1 cellular context compared by ENCODE assay signal in the genomic region with DNA sequence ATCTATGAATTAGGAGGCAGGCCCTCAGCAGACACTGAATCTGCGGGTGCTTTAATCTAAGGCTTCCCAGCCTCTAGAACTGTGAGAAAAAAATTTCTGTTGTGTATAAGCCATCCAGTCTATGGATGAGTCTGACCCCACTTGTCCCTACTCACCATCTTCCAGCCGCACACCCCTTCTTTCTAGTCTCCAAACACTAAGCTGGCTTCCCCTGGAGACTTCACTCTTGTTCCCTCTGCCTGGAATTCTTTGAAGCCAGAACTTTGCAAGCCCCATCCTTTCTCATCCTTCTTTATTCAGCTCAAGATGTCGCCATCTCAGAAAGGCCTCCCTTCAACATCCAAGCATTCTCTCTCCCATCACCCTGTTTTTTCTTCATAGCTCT.
A peak's percentile ranks its signal among the peaks of the same experiment; 100 is the strongest.
TF ChIP-seq lines count a peak whose summit lies in the region.

No MANE protein-coding gene starts in this region.

TF ChIP-seq in K562, 482 proteins besides CTCF, POLR2A, EP300 and RAD21:
- no peak for TF ChIP-seq KAT2B (IDR thresholded peaks at IDR 0.05; ENCODE audit: low read depth, low read length)
- TF ChIP-seq FOXK1 (CRISPR knock-in tag; IDR thresholded peaks at IDR 0.05; ENCODE audit: borderline replicate concordance): 0 out of 2 replicates have a peak, but pooled peaks have one; percentile 54
- TF ChIP-seq ZEB2 (IDR thresholded peaks at IDR 0.05): no peak
- TF ChIP-seq, protein P1, sequence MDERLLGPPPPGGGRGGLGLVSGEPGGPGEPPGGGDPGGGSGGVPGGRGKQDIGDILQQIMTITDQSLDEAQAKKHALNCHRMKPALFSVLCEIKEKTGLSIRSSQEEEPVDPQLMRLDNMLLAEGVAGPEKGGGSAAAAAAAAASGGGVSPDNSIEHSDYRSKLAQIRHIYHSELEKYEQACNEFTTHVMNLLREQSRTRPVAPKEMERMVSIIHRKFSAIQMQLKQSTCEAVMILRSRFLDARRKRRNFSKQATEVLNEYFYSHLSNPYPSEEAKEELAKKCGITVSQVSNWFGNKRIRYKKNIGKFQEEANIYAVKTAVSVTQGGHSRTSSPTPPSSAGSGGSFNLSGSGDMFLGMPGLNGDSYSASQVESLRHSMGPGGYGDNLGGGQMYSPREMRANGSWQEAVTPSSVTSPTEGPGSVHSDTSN (CRISPR knock-in tag; IDR thresholded peaks at IDR 0.05; ENCODE audit: low read depth): no peak
- TF ChIP-seq, protein P1 (tag; conservative IDR thresholded peaks at IDR 0.05; ENCODE audit: low read depth): no peak
- peak; percentile 35; the same call in 1 of the 2 replicates for TF ChIP-seq GABPB1 (CRISPR knock-in tag; IDR thresholded peaks at IDR 0.05)
- TF ChIP-seq, protein P2, sequence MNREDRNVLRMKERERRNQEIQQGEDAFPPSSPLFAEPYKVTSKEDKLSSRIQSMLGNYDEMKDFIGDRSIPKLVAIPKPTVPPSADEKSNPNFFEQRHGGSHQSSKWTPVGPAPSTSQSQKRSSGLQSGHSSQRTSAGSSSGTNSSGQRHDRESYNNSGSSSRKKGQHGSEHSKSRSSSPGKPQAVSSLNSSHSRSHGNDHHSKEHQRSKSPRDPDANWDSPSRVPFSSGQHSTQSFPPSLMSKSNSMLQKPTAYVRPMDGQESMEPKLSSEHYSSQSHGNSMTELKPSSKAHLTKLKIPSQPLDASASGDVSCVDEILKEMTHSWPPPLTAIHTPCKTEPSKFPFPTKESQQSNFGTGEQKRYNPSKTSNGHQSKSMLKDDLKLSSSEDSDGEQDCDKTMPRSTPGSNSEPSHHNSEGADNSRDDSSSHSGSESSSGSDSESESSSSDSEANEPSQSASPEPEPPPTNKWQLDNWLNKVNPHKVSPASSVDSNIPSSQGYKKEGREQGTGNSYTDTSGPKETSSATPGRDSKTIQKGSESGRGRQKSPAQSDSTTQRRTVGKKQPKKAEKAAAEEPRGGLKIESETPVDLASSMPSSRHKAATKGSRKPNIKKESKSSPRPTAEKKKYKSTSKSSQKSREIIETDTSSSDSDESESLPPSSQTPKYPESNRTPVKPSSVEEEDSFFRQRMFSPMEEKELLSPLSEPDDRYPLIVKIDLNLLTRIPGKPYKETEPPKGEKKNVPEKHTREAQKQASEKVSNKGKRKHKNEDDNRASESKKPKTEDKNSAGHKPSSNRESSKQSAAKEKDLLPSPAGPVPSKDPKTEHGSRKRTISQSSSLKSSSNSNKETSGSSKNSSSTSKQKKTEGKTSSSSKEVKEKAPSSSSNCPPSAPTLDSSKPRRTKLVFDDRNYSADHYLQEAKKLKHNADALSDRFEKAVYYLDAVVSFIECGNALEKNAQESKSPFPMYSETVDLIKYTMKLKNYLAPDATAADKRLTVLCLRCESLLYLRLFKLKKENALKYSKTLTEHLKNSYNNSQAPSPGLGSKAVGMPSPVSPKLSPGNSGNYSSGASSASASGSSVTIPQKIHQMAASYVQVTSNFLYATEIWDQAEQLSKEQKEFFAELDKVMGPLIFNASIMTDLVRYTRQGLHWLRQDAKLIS (CRISPR knock-in tag; IDR thresholded peaks at IDR 0.05): 0 out of 2 replicates have a peak, but pooled peaks have one; percentile 32
- TF ChIP-seq, protein P3, sequence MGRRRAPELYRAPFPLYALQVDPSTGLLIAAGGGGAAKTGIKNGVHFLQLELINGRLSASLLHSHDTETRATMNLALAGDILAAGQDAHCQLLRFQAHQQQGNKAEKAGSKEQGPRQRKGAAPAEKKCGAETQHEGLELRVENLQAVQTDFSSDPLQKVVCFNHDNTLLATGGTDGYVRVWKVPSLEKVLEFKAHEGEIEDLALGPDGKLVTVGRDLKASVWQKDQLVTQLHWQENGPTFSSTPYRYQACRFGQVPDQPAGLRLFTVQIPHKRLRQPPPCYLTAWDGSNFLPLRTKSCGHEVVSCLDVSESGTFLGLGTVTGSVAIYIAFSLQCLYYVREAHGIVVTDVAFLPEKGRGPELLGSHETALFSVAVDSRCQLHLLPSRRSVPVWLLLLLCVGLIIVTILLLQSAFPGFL (CRISPR knock-in tag; IDR thresholded peaks at IDR 0.05): 0 out of 2 replicates have a peak, but pooled peaks have one; percentile 64
- TF ChIP-seq, protein P4, sequence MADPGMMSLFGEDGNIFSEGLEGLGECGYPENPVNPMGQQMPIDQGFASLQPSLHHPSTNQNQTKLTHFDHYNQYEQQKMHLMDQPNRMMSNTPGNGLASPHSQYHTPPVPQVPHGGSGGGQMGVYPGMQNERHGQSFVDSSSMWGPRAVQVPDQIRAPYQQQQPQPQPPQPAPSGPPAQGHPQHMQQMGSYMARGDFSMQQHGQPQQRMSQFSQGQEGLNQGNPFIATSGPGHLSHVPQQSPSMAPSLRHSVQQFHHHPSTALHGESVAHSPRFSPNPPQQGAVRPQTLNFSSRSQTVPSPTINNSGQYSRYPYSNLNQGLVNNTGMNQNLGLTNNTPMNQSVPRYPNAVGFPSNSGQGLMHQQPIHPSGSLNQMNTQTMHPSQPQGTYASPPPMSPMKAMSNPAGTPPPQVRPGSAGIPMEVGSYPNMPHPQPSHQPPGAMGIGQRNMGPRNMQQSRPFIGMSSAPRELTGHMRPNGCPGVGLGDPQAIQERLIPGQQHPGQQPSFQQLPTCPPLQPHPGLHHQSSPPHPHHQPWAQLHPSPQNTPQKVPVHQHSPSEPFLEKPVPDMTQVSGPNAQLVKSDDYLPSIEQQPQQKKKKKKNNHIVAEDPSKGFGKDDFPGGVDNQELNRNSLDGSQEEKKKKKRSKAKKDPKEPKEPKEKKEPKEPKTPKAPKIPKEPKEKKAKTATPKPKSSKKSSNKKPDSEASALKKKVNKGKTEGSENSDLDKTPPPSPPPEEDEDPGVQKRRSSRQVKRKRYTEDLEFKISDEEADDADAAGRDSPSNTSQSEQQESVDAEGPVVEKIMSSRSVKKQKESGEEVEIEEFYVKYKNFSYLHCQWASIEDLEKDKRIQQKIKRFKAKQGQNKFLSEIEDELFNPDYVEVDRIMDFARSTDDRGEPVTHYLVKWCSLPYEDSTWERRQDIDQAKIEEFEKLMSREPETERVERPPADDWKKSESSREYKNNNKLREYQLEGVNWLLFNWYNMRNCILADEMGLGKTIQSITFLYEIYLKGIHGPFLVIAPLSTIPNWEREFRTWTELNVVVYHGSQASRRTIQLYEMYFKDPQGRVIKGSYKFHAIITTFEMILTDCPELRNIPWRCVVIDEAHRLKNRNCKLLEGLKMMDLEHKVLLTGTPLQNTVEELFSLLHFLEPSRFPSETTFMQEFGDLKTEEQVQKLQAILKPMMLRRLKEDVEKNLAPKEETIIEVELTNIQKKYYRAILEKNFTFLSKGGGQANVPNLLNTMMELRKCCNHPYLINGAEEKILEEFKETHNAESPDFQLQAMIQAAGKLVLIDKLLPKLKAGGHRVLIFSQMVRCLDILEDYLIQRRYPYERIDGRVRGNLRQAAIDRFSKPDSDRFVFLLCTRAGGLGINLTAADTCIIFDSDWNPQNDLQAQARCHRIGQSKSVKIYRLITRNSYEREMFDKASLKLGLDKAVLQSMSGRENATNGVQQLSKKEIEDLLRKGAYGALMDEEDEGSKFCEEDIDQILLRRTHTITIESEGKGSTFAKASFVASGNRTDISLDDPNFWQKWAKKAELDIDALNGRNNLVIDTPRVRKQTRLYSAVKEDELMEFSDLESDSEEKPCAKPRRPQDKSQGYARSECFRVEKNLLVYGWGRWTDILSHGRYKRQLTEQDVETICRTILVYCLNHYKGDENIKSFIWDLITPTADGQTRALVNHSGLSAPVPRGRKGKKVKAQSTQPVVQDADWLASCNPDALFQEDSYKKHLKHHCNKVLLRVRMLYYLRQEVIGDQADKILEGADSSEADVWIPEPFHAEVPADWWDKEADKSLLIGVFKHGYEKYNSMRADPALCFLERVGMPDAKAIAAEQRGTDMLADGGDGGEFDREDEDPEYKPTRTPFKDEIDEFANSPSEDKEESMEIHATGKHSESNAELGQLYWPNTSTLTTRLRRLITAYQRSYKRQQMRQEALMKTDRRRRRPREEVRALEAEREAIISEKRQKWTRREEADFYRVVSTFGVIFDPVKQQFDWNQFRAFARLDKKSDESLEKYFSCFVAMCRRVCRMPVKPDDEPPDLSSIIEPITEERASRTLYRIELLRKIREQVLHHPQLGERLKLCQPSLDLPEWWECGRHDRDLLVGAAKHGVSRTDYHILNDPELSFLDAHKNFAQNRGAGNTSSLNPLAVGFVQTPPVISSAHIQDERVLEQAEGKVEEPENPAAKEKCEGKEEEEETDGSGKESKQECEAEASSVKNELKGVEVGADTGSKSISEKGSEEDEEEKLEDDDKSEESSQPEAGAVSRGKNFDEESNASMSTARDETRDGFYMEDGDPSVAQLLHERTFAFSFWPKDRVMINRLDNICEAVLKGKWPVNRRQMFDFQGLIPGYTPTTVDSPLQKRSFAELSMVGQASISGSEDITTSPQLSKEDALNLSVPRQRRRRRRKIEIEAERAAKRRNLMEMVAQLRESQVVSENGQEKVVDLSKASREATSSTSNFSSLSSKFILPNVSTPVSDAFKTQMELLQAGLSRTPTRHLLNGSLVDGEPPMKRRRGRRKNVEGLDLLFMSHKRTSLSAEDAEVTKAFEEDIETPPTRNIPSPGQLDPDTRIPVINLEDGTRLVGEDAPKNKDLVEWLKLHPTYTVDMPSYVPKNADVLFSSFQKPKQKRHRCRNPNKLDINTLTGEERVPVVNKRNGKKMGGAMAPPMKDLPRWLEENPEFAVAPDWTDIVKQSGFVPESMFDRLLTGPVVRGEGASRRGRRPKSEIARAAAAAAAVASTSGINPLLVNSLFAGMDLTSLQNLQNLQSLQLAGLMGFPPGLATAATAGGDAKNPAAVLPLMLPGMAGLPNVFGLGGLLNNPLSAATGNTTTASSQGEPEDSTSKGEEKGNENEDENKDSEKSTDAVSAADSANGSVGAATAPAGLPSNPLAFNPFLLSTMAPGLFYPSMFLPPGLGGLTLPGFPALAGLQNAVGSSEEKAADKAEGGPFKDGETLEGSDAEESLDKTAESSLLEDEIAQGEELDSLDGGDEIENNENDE (IDR thresholded peaks at IDR 0.05; ENCODE audit: low read depth, low read length): no peak
- no peak for TF ChIP-seq FOXM1 (IDR thresholded peaks at IDR 0.05; ENCODE audit: low read depth)
- no peak for TF ChIP-seq FOXM1 (CRISPR knock-in tag; IDR thresholded peaks at IDR 0.05; ENCODE audit: low read depth)
- peak; percentile 79; the same call in 1 of the 2 replicates for TF ChIP-seq KAT7 (CRISPR knock-in tag; IDR thresholded peaks at IDR 0.05; ENCODE audit: borderline replicate concordance)
- no peak for TF ChIP-seq JUNB (CRISPR knock-in tag; conservative IDR thresholded peaks at IDR 0.05)
- TF ChIP-seq DDX20 (tag; IDR thresholded peaks at IDR 0.05; ENCODE audit: low read depth): no peak
- TF ChIP-seq, protein P5, sequence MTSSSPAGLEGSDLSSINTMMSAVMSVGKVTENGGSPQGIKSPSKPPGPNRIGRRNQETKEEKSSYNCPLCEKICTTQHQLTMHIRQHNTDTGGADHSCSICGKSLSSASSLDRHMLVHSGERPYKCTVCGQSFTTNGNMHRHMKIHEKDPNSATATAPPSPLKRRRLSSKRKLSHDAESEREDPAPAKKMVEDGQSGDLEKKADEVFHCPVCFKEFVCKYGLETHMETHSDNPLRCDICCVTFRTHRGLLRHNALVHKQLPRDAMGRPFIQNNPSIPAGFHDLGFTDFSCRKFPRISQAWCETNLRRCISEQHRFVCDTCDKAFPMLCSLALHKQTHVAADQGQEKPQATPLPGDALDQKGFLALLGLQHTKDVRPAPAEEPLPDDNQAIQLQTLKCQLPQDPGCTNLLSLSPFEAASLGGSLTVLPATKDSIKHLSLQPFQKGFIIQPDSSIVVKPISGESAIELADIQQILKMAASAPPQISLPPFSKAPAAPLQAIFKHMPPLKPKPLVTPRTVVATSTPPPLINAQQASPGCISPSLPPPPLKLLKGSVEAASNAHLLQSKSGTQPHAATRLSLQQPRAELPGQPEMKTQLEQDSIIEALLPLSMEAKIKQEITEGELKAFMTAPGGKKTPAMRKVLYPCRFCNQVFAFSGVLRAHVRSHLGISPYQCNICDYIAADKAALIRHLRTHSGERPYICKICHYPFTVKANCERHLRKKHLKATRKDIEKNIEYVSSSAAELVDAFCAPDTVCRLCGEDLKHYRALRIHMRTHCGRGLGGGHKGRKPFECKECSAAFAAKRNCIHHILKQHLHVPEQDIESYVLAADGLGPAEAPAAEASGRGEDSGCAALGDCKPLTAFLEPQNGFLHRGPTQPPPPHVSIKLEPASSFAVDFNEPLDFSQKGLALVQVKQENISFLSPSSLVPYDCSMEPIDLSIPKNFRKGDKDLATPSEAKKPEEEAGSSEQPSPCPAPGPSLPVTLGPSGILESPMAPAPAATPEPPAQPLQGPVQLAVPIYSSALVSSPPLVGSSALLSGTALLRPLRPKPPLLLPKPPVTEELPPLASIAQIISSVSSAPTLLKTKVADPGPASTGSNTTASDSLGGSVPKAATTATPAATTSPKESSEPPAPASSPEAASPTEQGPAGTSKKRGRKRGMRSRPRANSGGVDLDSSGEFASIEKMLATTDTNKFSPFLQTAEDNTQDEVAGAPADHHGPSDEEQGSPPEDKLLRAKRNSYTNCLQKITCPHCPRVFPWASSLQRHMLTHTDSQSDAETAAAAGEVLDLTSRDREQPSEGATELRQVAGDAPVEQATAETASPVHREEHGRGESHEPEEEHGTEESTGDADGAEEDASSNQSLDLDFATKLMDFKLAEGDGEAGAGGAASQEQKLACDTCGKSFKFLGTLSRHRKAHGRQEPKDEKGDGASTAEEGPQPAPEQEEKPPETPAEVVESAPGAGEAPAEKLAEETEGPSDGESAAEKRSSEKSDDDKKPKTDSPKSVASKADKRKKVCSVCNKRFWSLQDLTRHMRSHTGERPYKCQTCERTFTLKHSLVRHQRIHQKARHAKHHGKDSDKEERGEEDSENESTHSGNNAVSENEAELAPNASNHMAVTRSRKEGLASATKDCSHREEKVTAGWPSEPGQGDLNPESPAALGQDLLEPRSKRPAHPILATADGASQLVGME (CRISPR knock-in tag; IDR thresholded peaks at IDR 0.05): no peak
- TF ChIP-seq DPF2 (IDR thresholded peaks at IDR 0.05): 0 out of 2 replicates have a peak, but pooled peaks have one; percentile 9
- TF ChIP-seq, protein P6, sequence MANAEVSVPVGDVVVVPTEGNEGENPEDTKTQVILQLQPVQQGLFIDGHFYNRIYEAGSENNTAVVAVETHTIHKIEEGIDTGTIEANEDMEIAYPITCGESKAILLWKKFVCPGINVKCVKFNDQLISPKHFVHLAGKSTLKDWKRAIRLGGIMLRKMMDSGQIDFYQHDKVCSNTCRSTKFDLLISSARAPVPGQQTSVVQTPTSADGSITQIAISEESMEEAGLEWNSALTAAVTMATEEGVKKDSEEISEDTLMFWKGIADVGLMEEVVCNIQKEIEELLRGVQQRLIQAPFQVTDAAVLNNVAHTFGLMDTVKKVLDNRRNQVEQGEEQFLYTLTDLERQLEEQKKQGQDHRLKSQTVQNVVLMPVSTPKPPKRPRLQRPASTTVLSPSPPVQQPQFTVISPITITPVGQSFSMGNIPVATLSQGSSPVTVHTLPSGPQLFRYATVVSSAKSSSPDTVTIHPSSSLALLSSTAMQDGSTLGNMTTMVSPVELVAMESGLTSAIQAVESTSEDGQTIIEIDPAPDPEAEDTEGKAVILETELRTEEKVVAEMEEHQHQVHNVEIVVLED (CRISPR knock-in tag; IDR thresholded peaks at IDR 0.05): no peak
- no peak for TF ChIP-seq GABPB2 (CRISPR knock-in tag; conservative IDR thresholded peaks at IDR 0.05)
- no peak for TF ChIP-seq SAP30 (IDR thresholded peaks at IDR 0.05; ENCODE audit: borderline replicate concordance, insufficient read depth, low read depth, low read length, poor library complexity, severe bottlenecking)
- TF ChIP-seq ZBED1 (IDR thresholded peaks at IDR 0.05): 0 out of 2 replicates have a peak, but pooled peaks have one; percentile 14
